ENCODE assay signal across 8 cellular contexts in genomic region chr11:63837027-63837688, GRCh38. TPM values are rescaled to one million over a fixed set of nuclear protein-coding genes. Genes with fewer than 3 reads are reported as not detected.
DNase-seq lines count a peak whose midpoint lies in the region; ATAC-seq and TF ChIP-seq lines count a peak whose summit lies in the region.

No MANE protein-coding gene starts in this region.

- peaks cover 23% of the 10 kb centered on the region for H3K36me3 Mint-ChIP-seq in CD8-positive, alpha-beta T cell

- H3K36me3 ChIP-seq in CD8-positive, alpha-beta T cell (ENCODE audit: insufficient read depth, low read length), result no peaks in the 10 kb centered on the region
- H3K36me3 ChIP-seq in OCI-LY1 (ENCODE audit: insufficient read depth, low read length) (peaks cover 5% of the 10 kb centered on the region; the same call in 1 of the 2 replicates), muscle layer of colon (ENCODE audit: insufficient read depth, low read length) (peaks cover 10% of the 10 kb centered on the region)

- no peak overlapping the region; the same call in 1 of the 2 replicates for H3K4me2 ChIP-seq in OCI-LY1 (ENCODE audit: low read length)

- H3F3A ChIP-seq in OCI-LY1 (ENCODE audit: insufficient read depth, low read length), result no peaks in the 10 kb centered on the region

- H3K4me3 Mint-ChIP-seq in CD8-positive, alpha-beta T cell, result no peak overlapping the region

- POLR2A ChIA-PET in CD8-positive, alpha-beta T cell (lab: Charles Lee), result interaction anchor here (0.9 to 3.5 kb wide), 4 partner anchors 69 to 408 kb away, joined by 3 to 13 read pairs (median 4); partner anchors contain the start of gene ZFTA

- peaks cover 29% of the 10 kb centered on the region for H3K79me2 ChIP-seq in OCI-LY1 (ENCODE audit: insufficient read depth, low read length)

- H3K9me2 ChIP-seq in OCI-LY1 (ENCODE audit: low read depth, low read length), result no peaks in the 10 kb centered on the region

- no peaks in the 10 kb centered on the region for H3K27me3 ChIP-seq in CD8-positive, alpha-beta T cell (ENCODE audit: insufficient read depth, low read length)
- H3K27me3 ChIP-seq in OCI-LY1 (ENCODE audit: insufficient read depth, low read length) (no peaks in the 10 kb centered on the region), muscle layer of colon (ENCODE audit: control insufficient read depth in 1 of 2, insufficient read depth in 2 of 2, low read length in 2 of 2) (no peaks in the 10 kb centered on the region)

- peak; percentile 51 to 84 (median 76) for DNase-seq in CD8-positive, alpha-beta T cell
- peak; percentile 69 for DNase-seq in Jurkat, Clone E6-1 (ENCODE audit: low read depth, low spot score)
- DNase-seq in activated T-cell treated with anti-CD3 and anti-CD28 coated beads for 24 hours (ENCODE audit: low read depth) (peak; percentile 68), epithelial cell of prostate (ENCODE audit: low read depth, low spot score) (no peak)
- DNase-seq in stimulated activated CD8-positive, alpha-beta memory T cell treated with anti-CD3 and anti-CD28 coated beads, Interleukin-7, amount 100 ng/mL, for 4 hours (ENCODE audit: low read depth in 2 of 2), result peak; percentile 48 to 68

- no peaks in the 10 kb centered on the region for H3K9me3 ChIP-seq in CD8-positive, alpha-beta T cell (ENCODE audit: low read length)
- H3K9me3 ChIP-seq in OCI-LY1 (ENCODE audit: low read length) (no peaks in the 10 kb centered on the region), muscle layer of colon (ENCODE audit: low read length) (no peaks in the 10 kb centered on the region)

- no peak overlapping the region for H3K27ac ChIP-seq in CD8-positive, alpha-beta T cell (ENCODE audit: low read depth, low read length)
- peak overlapping the region; percentile 83 for H3K27ac ChIP-seq in OCI-LY1 (ENCODE audit: low read depth, low read length, poor library complexity, severe bottlenecking)
- peak overlapping the region; percentile 80 for H3K27ac ChIP-seq in epithelial cell of prostate
- H3K27ac ChIP-seq in muscle layer of colon (ENCODE audit: low read depth, low read length), result peak overlapping the region; percentile 66

- no peak overlapping the region for H2AFZ ChIP-seq in OCI-LY1 (ENCODE audit: low read length)

- peaks cover 42% of the 10 kb centered on the region for H3K4me1 Mint-ChIP-seq in CD8-positive, alpha-beta T cell (ENCODE audit: low read depth)

- no peak overlapping the region for H3K4me3 ChIP-seq in CD8-positive, alpha-beta T cell (ENCODE audit: low read depth, low read length)
- H3K4me3 ChIP-seq in Jurkat, Clone E6-1 (ENCODE audit: low read length), result no peak overlapping the region
- H3K4me3 ChIP-seq in OCI-LY1 (ENCODE audit: low read depth, low read length, poor library complexity, severe bottlenecking), result no peak overlapping the region
- H3K4me3 ChIP-seq in muscle layer of colon (ENCODE audit: low read depth in 1 of 2, low read length in 2 of 2), result no peak overlapping the region

- intact Hi-C loops in CD8-positive, alpha-beta T cell (cut with DNase I, micrococcal nuclease), result loop anchor here (1.0 to 10.0 kb wide), 12 partner anchors 64 to 1235 kb away; partner anchors contain the start of genes CATSPERZ (in 1 of the 2), ESRRA (in 1 of the 2), MTA2 (in 1 of the 2) and OTUB1 (in 1 of the 2)

- TF ChIP-seq CTCF in CD8-positive, alpha-beta T cell (IDR thresholded peaks at IDR 0.05), result peak; percentile 82
- TF ChIP-seq CTCF in OCI-LY1 (IDR thresholded peaks at IDR 0.05; ENCODE audit: low read length), result peak; percentile 87

- H3K4me1 ChIP-seq in CD8-positive, alpha-beta T cell (ENCODE audit: insufficient read depth, low read length), result peaks cover 26% of the 10 kb centered on the region
- H3K4me1 ChIP-seq in OCI-LY1 (ENCODE audit: insufficient read depth, low read length, severe bottlenecking) (peaks cover 35% of the 10 kb centered on the region), muscle layer of colon (ENCODE audit: insufficient read depth, low read length) (peaks cover 32% of the 10 kb centered on the region)

- H3K9me3 Mint-ChIP-seq in CD8-positive, alpha-beta T cell, result no peaks in the 10 kb centered on the region

- H3K9ac ChIP-seq in OCI-LY1 (ENCODE audit: low read length), result no peak overlapping the region; the same call in 1 of the 2 replicates
- H3K9ac ChIP-seq in muscle layer of colon (ENCODE audit: low read length), result peak overlapping the region; percentile 1

- no peaks in the 10 kb centered on the region for H4K20me1 ChIP-seq in OCI-LY1 (ENCODE audit: insufficient read depth, low read length)

- peak overlapping the region; percentile 86 for H3K27ac Mint-ChIP-seq in CD8-positive, alpha-beta T cell

- CTCF ChIA-PET in CD8-positive, alpha-beta T cell (lab: Charles Lee), result interaction anchor here (0.6 to 13.0 kb wide), 58 partner anchors 9 to 345 kb away, joined by 3 to 337 read pairs (median 5); partner anchors contain the start of genes COX8A, NAA40, RCOR2 and ZFTA

- H3K27me3 Mint-ChIP-seq in CD8-positive, alpha-beta T cell (ENCODE audit: low read depth), result no peaks in the 10 kb centered on the region

- no peak for ATAC-seq in CD8-positive, alpha-beta T cell
- ATAC-seq in HG03520 (IDR thresholded peaks at IDR 0.05; ENCODE audit: unreplicated experiment), result no peak

RNA-seq across cellular contexts. Expression of gene MARK2, which starts 1.8 kb away (rescaled TPM):
- 10 to 100 TPM; 16.9 to 19.1 TPM for total RNA-seq in CD8-positive, alpha-beta T cell
- polyA plus RNA-seq in Jurkat, Clone E6-1 (2012; ENCODE audit: insufficient read depth, insufficient read length), result 21.7 TPM

RNA-seq across cellular contexts. Expression of gene SPINDOC, which starts 23.9 kb away (rescaled TPM):
- total RNA-seq in CD8-positive, alpha-beta T cell, result 1 to 10 TPM; 4.0 to 4.1 TPM
- 77.2 TPM for polyA plus RNA-seq in Jurkat, Clone E6-1 (2012; ENCODE audit: insufficient read depth, insufficient read length)
